ENCODE assay signal across 8 cellular contexts in the genomic region with DNA sequence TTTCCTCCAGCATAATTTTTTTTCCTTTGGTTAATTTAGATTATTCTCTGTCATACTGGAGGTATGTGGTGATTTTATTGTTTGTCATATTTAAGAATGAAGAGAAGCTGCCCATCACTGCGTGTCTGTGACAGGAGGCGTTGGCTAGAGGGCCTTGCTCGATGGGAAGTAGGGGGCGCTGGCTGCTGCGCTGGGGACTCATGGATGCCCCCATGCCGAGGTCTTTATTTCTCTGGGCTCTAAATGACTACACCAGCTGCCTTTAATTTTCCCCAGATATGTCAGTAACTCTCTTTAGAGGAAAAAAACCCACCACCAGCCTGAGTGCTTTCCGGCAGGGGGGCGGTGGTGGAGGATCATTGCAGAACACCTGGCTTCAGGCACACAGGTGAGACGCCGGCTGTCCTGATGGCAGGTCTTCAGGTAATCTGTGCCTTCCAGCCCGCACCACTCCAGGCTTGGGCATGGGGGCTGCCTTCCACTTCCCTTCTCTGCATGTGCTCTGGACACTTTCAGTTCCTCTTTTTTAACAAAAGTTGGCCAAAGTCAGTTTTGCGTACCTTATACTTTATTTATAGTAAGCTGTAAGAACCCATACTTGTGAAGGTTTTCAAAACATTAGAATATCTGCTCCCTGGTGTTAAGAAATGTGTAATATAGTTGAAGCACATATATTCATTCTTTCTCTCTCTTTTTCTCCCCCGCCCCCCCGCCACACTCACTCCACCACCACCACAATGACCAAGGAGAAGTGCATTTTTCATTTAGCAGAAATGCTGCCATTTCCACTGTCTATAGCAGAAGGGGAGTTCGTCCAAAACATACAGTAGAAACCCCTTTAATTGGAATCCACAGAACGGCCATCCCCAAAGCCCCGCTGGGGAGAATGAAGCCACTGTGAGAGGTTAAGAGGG.
DNase-seq lines count a peak whose midpoint lies in the region; ATAC-seq and TF ChIP-seq lines count a peak whose summit lies in the region.

No MANE protein-coding gene starts in this region.

- intact Hi-C loops in activated T-helper 1 cell treated with anti-CD3 and anti-CD28 coated beads, Interleukin-12 subunit alpha, Interleukin-12 subunit beta, Interleukin-2, Interleukin-4 antibody, amounts not matched to agents 30 ng/mL and 10 ng/mL and 1 ng/mL, durations not matched to agents 14 hours and 24 hours and 36 hours (cut with micrococcal nuclease), result no loop called here

- no peak overlapping the region for H3K4me3 Mint-ChIP-seq in activated T-helper 1 cell treated with anti-CD3 and anti-CD28 coated beads, Interleukin-12 subunit alpha, Interleukin-12 subunit beta, Interleukin-2, Interleukin-4 antibody, amounts not matched to agents 30 ng/mL and 10 ng/mL and 1 ng/mL, durations not matched to agents 14 hours and 24 hours and 36 hours

- no peak overlapping the region; the same call in 1 of the 2 replicates for H3K4me3 ChIP-seq in GM12864 (ENCODE audit: low read depth, low read length)

- peaks cover 46% of the 10 kb centered on the region for H3K36me3 Mint-ChIP-seq in activated T-helper 1 cell treated with anti-CD3 and anti-CD28 coated beads, Interleukin-12 subunit alpha, Interleukin-12 subunit beta, Interleukin-2, Interleukin-4 antibody, amounts not matched to agents 30 ng/mL and 10 ng/mL and 1 ng/mL, durations not matched to agents 14 hours and 24 hours and 36 hours (ENCODE audit: low read depth)

- H3K27ac Mint-ChIP-seq in activated T-helper 1 cell treated with anti-CD3 and anti-CD28 coated beads, Interleukin-12 subunit alpha, Interleukin-12 subunit beta, Interleukin-2, Interleukin-4 antibody, amounts not matched to agents 30 ng/mL and 10 ng/mL and 1 ng/mL, durations not matched to agents 14 hours and 24 hours and 36 hours, result peak overlapping the region; percentile 20

- peaks cover 79% of the 10 kb centered on the region for H3K4me1 Mint-ChIP-seq in activated T-helper 1 cell treated with anti-CD3 and anti-CD28 coated beads, Interleukin-12 subunit alpha, Interleukin-12 subunit beta, Interleukin-2, Interleukin-4 antibody, amounts not matched to agents 30 ng/mL and 10 ng/mL and 1 ng/mL, durations not matched to agents 14 hours and 24 hours and 36 hours (ENCODE audit: low read depth)

- TF ChIP-seq CTCF in GM12864 (IDR thresholded peaks at IDR 0.05; ENCODE audit: low read depth, low read length, missing control alignments), result peak; percentile 46

- no peaks in the 10 kb centered on the region for H3K27me3 Mint-ChIP-seq in activated T-helper 1 cell treated with anti-CD3 and anti-CD28 coated beads, Interleukin-12 subunit alpha, Interleukin-12 subunit beta, Interleukin-2, Interleukin-4 antibody, amounts not matched to agents 30 ng/mL and 10 ng/mL and 1 ng/mL, durations not matched to agents 14 hours and 24 hours and 36 hours (ENCODE audit: insufficient read depth)

- ATAC-seq in GM19467 (IDR thresholded peaks at IDR 0.05; ENCODE audit: unreplicated experiment) (peak; percentile 56), HG03439 (IDR thresholded peaks at IDR 0.05; ENCODE audit: unreplicated experiment) (peak; percentile 79)

- H3K9me3 Mint-ChIP-seq in activated T-helper 1 cell treated with anti-CD3 and anti-CD28 coated beads, Interleukin-12 subunit alpha, Interleukin-12 subunit beta, Interleukin-2, Interleukin-4 antibody, amounts not matched to agents 30 ng/mL and 10 ng/mL and 1 ng/mL, durations not matched to agents 14 hours and 24 hours and 36 hours, result peaks cover 8% of the 10 kb centered on the region

- DNase-seq in GM12864 (ENCODE audit: low read depth) (peak; percentile 76), EL (no peak), inferior parietal cortex (ENCODE audit: extremely low spot score) (no peak), epidermal melanocyte (ENCODE audit: insufficient read length, low spot score) (no peak), cerebellum (ENCODE audit: low spot score) (no peak)
- no peak for DNase-seq in activated T-helper 1 cell treated with anti-CD3 and anti-CD28 coated beads, Interleukin-12 subunit alpha, Interleukin-12 subunit beta, Interleukin-2, Interleukin-4 antibody, amounts not matched to agents 30 ng/mL and 10 ng/mL and 1 ng/mL, durations not matched to agents 14 hours and 24 hours and 36 hours (ENCODE audit: low spot score)
